21 cellular contexts compared by ENCODE assay signal in genomic region chr12:126454581-126454980, GRCh38.
"Had no signal": no experiment of that assay in that cellular context is flagged by ENCODE, and none has a peak within 500 bp of the region (broad histone marks: within the 10 kb centered on the region; RNA-seq: fewer than 3 reads in every experiment).

No MANE protein-coding gene starts in this region.

- H3K27ac ChIP-seq: brain microvascular endothelial cell, heart left ventricle, right lobe of liver, skin epidermis, stomach, suprapubic skin had no signal

- H3K9me3 ChIP-seq: heart left ventricle, right lobe of liver, stomach, suprapubic skin had no signal

- H3K27me3 ChIP-seq: brain microvascular endothelial cell, heart left ventricle, right lobe of liver, stomach, suprapubic skin had no signal

- H3K4me3 ChIP-seq: heart left ventricle, right lobe of liver, skin epidermis, stomach, suprapubic skin had no signal

- H3K4me1 ChIP-seq: heart left ventricle, right lobe of liver, stomach, suprapubic skin had no signal

- DNase-seq: activated B cell treated with CpG ODN at 0.5 μM for 24 hours; activated CD4-positive, alpha-beta T cell treated with anti-CD3 and anti-CD28 coated beads for 4 hours; activated CD4-positive, alpha-beta T cell treated with anti-CD3 and anti-CD28 coated beads, Interleukin-2, amount 50 U/mL, for 48 hours; activated CD8-positive, alpha-beta memory T cell treated with anti-CD3 and anti-CD28 coated beads, Interleukin-2, amount 50 U/mL, for 48 hours; activated naive CD4-positive, alpha-beta T cell treated with Interleukin-2 at 50 U/mL for 16 hours; activated T-cell treated with anti-CD3 and anti-CD28 coated beads, Interleukin-2, amount 50 U/mL, for 4 hours; amygdala; brain microvascular endothelial cell; caudate nucleus; effector memory CD4-positive, alpha-beta T cell; heart left ventricle; left colon; nephron progenitor cell; posterior cingulate gyrus; right lobe of liver; stimulated activated CD4-positive, alpha-beta T cell treated with anti-CD3 and anti-CD28 coated beads, Interleukin-1b, Interleukin-23, amount 100 ng/mL, for 48 hours; stomach; T1000 had no signal

- ATAC-seq: activated T-cell treated with anti-CD3 and anti-CD28 coated beads, Interleukin-2, amount 50 U/mL, for 4 hours; heart left ventricle; left colon; right lobe of liver; stimulated activated effector memory CD8-positive, alpha-beta T cell treated with anti-CD3 and anti-CD28 coated beads, Interleukin-12 subunit alpha, Interleukin-12 subunit beta, amount 100 ng/mL, for 72 hours had no signal

- H3K36me3 ChIP-seq: brain microvascular endothelial cell, heart left ventricle, right lobe of liver, stomach, suprapubic skin had no signal
